17 cellular contexts compared by ENCODE assay signal in the genomic region with DNA sequence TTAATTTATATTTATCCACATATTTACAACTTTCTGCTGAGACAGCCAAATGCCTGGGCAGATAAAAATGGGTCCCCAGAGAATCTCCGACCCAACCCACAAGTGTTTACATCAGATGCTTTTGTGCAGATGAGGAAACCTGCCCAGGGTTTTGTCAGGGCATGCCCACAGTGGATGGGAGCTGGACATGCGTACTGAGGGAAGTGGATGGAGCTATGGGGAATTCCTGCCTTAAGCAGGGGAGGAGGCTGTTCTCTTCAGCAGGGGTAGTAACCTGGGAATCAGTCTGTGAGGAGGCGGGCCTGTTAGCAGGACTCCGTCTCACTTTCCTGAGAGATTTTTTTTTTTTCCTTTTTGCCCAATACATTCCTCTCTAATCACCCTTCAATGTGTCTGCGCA.
A peak's percentile ranks its signal among the peaks of the same experiment; 100 is the strongest.
DNase-seq lines count a peak whose midpoint lies in the region; TF ChIP-seq lines count a peak whose summit lies in the region.
"Had no signal": no experiment of that assay in that cellular context is flagged by ENCODE, and none has a peak within 500 bp of the region (broad histone marks: within the 10 kb centered on the region; RNA-seq: fewer than 3 reads in every experiment).

No MANE protein-coding gene starts in this region.

- POLR2A ChIA-PET in HEK293 (lab: Yijun Ruan, JAX): no interaction called here

- H3K79me1 ChIP-seq in trophoblast cell (ENCODE audit: low read length): peaks cover 5% of the 10 kb centered on the region

- H4K91ac ChIP-seq in trophoblast cell (ENCODE audit: low read depth, low read length): no peak overlapping the region

- no peak overlapping the region for H3K4ac ChIP-seq in trophoblast cell (ENCODE audit: low read depth, low read length)

- H2AK5ac ChIP-seq in trophoblast cell (ENCODE audit: low read length): no peak overlapping the region

- H3K4me3 ChIP-seq in HEK293 (ENCODE audit: low read depth, low read length) (no peak overlapping the region), trophoblast cell (ENCODE audit: low read depth, low read length) (no peak overlapping the region)
- H3K4me3 ChIP-seq: BLaER1 treated with 17β-estradiol and CSF1 and Interleukin-3, amounts not matched to agents 10 nM and 100 nM; uterus had no signal

- H4K12ac ChIP-seq in trophoblast cell (ENCODE audit: low read depth, low read length): no peak overlapping the region

- WGBS in trophoblast cell (ENCODE audit: extremely low coverage, insufficient coverage, insufficient read length): no CpG with 5 or more reads among the region's 5 CpGs

- no peak overlapping the region for H4K8ac ChIP-seq in trophoblast cell (ENCODE audit: low read depth, low read length)

- H3K4me1 ChIP-seq in HEK293 (ENCODE audit: control insufficient read depth, insufficient read depth, low read length) (no peaks in the 10 kb centered on the region), trophoblast cell (ENCODE audit: control insufficient read depth in 1 of 2, insufficient read depth in 2 of 2, low read length in 2 of 2) (peaks cover 0 to 2% of the 10 kb centered on the region in 2 experiments)
- H3K4me1 ChIP-seq: uterus had no signal

- H3K23ac ChIP-seq in trophoblast cell (ENCODE audit: low read length): no peak overlapping the region

- DNase-seq in amniotic epithelial cell (ENCODE audit: low read depth): peak; percentile 35
- peak; percentile 18 for DNase-seq in glomerular visceral epithelial cell (ENCODE audit: extremely low spot score)
- peak; percentile 12 to 28 for DNase-seq in trophoblast cell
- no peak for DNase-seq in cortex of kidney (lab: John Stamatoyannopoulos, UW)
- no peak for DNase-seq in stimulated activated CD4-positive, alpha-beta T cell treated with anti-CD3 and anti-CD28 coated beads, Interleukin-4, amount 100 ng/mL, for 24 hours
- DNase-seq in NCI-H1417 (lab: John Stamatoyannopoulos, UW): no peak
- DNase-seq: activated CD8-positive, alpha-beta memory T cell treated with anti-CD3 and anti-CD28 coated beads for 24 hours; activated effector memory CD4-positive, alpha-beta T cell treated with Interleukin-2 at 50 U/mL for 16 hours; DND-41; foreskin melanocyte; KG1; NCI-H1436 treated with DMSO at 0.1 percent for 48 hours; NCI-H446 treated with DMSO at 0.1 percent for 48 hours; stimulated activated naive CD8-positive, alpha-beta T cell treated with anti-CD3 and anti-CD28 coated beads, Interleukin-15, Interleukin-2, amounts not matched to agents 100 U/mL and 50 U/mL, for 24 hours; uterus had no signal

- H3K4me2 ChIP-seq in trophoblast cell (ENCODE audit: low read length): no peak overlapping the region

- no peak overlapping the region for H2BK5ac ChIP-seq in trophoblast cell (ENCODE audit: low read depth, low read length, poor library complexity)

- peaks cover 2% of the 10 kb centered on the region for H3K79me2 ChIP-seq in trophoblast cell (ENCODE audit: control insufficient read depth, insufficient read depth, low read length, poor library complexity)

- H3K9me3 ChIP-seq in HEK293 (ENCODE audit: control insufficient read depth, insufficient read depth, low read depth, low read length) (no peaks in the 10 kb centered on the region), trophoblast cell (ENCODE audit: insufficient read depth, low read depth, low read length) (peaks cover 2% of the 10 kb centered on the region)
- H3K9me3 ChIP-seq: uterus had no signal

- H3K36me3 ChIP-seq in HEK293 (ENCODE audit: control insufficient read depth in 2 of 2, insufficient read depth in 1 of 2, low read length in 2 of 2) (no peaks in the 10 kb centered on the region), trophoblast cell (ENCODE audit: control insufficient read depth in 1 of 2, insufficient read depth in 2 of 2, low read length in 2 of 2) (peaks cover 2% of the 10 kb centered on the region in 2 experiments)
- H3K36me3 ChIP-seq: uterus had no signal

- H3K27ac ChIP-seq in HEK293 (ENCODE audit: extremely low read depth, low read depth, low read length) (no peak overlapping the region), trophoblast cell (ENCODE audit: low read depth, low read length) (peak overlapping the region; percentile 61)
- H3K27ac ChIP-seq: uterus had no signal

- no peak overlapping the region for H2BK12ac ChIP-seq in trophoblast cell (ENCODE audit: low read length)

- H2AFZ ChIP-seq in trophoblast cell (ENCODE audit: insufficient read depth, low read length, poor library complexity): no peak overlapping the region

- TF ChIP-seq CTCF in HEK293 (tag by site-specific recombination; IDR thresholded peaks at IDR 0.05): no peak

- no peak overlapping the region for H3K18ac ChIP-seq in trophoblast cell (ENCODE audit: low read length)

- CTCF ChIA-PET in HEK293 (lab: Yijun Ruan, JAX): no interaction called here

- H3K9ac ChIP-seq in trophoblast cell (ENCODE audit: low read length): no peak overlapping the region
- H3K9ac ChIP-seq: BLaER1 treated with 17β-estradiol and CSF1 and Interleukin-3, amounts not matched to agents 10 nM and 100 nM had no signal

- H3K14ac ChIP-seq in trophoblast cell (ENCODE audit: low read length): no peak overlapping the region

- H3K27me3 ChIP-seq in trophoblast cell (ENCODE audit: insufficient read depth, low read length): no peaks in the 10 kb centered on the region
- H3K27me3 ChIP-seq: BLaER1 treated with 17β-estradiol and CSF1 and Interleukin-3, amounts not matched to agents 10 nM and 100 nM; uterus had no signal

- no peak overlapping the region for H2BK120ac ChIP-seq in trophoblast cell (ENCODE audit: insufficient read depth, low read length, poor library complexity)

TF ChIP-seq in HEK293, 187 proteins besides CTCF, POLR2A, EP300 and RAD21:
- TF ChIP-seq SCRT2 (tag by site-specific recombination; IDR thresholded peaks at IDR 0.05) (peak; percentile 60), ZBTB20 (tag by site-specific recombination; IDR thresholded peaks at IDR 0.05) (peak; percentile 52), ZFP3 (tag by site-specific recombination; IDR thresholded peaks at IDR 0.05; ENCODE audit: low read depth) (no peak), ZNF280D (tag by site-specific recombination; IDR thresholded peaks at IDR 0.05) (no peak), ZXDB (tag by site-specific recombination; IDR thresholded peaks at IDR 0.05) (no peak), MZF1 (tag by site-specific recombination; IDR thresholded peaks at IDR 0.05; ENCODE audit: borderline replicate concordance) (peak; percentile 16; the same call in 1 of the 2 replicates)

Comparison
In these comparisons a context has a peak if more than half of its experiments do, and no peak if none do; other contexts are left out.
1. DNase-seq: peak in amniotic epithelial cell (single experiment), glomerular visceral epithelial cell (single experiment) and trophoblast cell (2 of 2); none in cortex of kidney (single experiment), stimulated activated CD4-positive, alpha-beta T cell treated with anti-CD3 and anti-CD28 coated beads, Interleukin-4, amount 100 ng/mL, for 24 hours (single experiment) and NCI-H1417 (0 of 3).